In genomic region chr5:127320032-127320945, GRCh38 we compare ENCODE assay signal across 10 cellular contexts. TPM values are rescaled to one million over a fixed set of nuclear protein-coding genes. Genes with fewer than 3 reads are reported as not detected.
A peak's percentile ranks its signal among the peaks of the same experiment; 100 is the strongest.
DNase-seq lines count a peak whose midpoint lies in the region; ATAC-seq, FAIRE-seq and TF ChIP-seq lines count a peak whose summit lies in the region.
"Had no signal": no experiment of that assay in that cellular context is flagged by ENCODE, and none has a peak within 500 bp of the region (broad histone marks: within the 10 kb centered on the region; RNA-seq: fewer than 3 reads in every experiment).

No MANE protein-coding gene starts in this region.

- no peak overlapping the region for H3K27ac ChIP-seq in osteoblast (ENCODE audit: low read depth, low read length)
- H3K27ac ChIP-seq: 22Rv1, VCaP had no signal

- no peak for TF ChIP-seq CTCF in osteoblast (IDR thresholded peaks at IDR 0.05; ENCODE audit: extremely low read depth, low read depth, low read length)
- TF ChIP-seq CTCF in GM20000 (IDR thresholded peaks at IDR 0.05; ENCODE audit: extremely low read depth, missing control alignments) = no peak

- H3K36me3 ChIP-seq in osteoblast (ENCODE audit: insufficient read depth, low read length) = no peaks in the 10 kb centered on the region

- no peaks in the 10 kb centered on the region for H3K79me2 ChIP-seq in osteoblast (ENCODE audit: insufficient read depth, low read length)

- H2AFZ ChIP-seq in osteoblast (ENCODE audit: low read length) = peak overlapping the region; percentile 31

- H4K20me1 ChIP-seq in osteoblast (ENCODE audit: insufficient read depth, low read length) = no peaks in the 10 kb centered on the region

- ATAC-seq in HG02885 (IDR thresholded peaks at IDR 0.05; ENCODE audit: poor library complexity, unreplicated experiment) = peak; percentile 90

- H3K4me2 ChIP-seq in osteoblast (ENCODE audit: insufficient read depth, low read length) = no peak overlapping the region

- no peaks in the 10 kb centered on the region for H3K9me3 ChIP-seq in osteoblast (ENCODE audit: low read depth, low read length)

- H3K4me3 ChIP-seq in osteoblast (ENCODE audit: insufficient read depth, low read length) = no peak overlapping the region

- H3K27me3 ChIP-seq in osteoblast (ENCODE audit: insufficient read depth, low read length) = no peaks in the 10 kb centered on the region

- FAIRE-seq in RCC 7860 (lab: Jason Lieb, UNC) = peak; percentile 86

- peak; percentile 16 for DNase-seq in DMS53 (lab: John Stamatoyannopoulos, UW)
- DNase-seq in DMS53 treated with DMSO at 0.1 percent for 48 hours (lab: John Stamatoyannopoulos, UW; ENCODE audit: unreplicated experiment) = no peak
- peak; percentile 69 for DNase-seq in RCC 7860 (ENCODE audit: low spot score)
- no peak for DNase-seq in osteoblast (ENCODE audit: insufficient read length, low spot score, missing footprints)
- no peak for DNase-seq in hippocampal formation (lab: John Stamatoyannopoulos, UW)
- no peak for DNase-seq in GM20000 (ENCODE audit: low spot score)
- DNase-seq in AG20443 (ENCODE audit: low spot score) = no peak

- peaks cover 5% of the 10 kb centered on the region for H3K4me1 ChIP-seq in osteoblast (ENCODE audit: insufficient read depth, low read length)

RNA-seq across cellular contexts. Expression of gene MEGF10, which starts 29.7 kb away (rescaled TPM):
- 1.4 and 3.2 TPM in 2 replicates for total RNA-seq in osteoblast

Comparison
In these comparisons a context has a peak if more than half of its experiments do, and no peak if none do; other contexts are left out.
1. DNase-seq: peak in DMS53 (single experiment) and RCC 7860 (single experiment); none in DMS53 treated with DMSO at 0.1 percent for 48 hours (single experiment), osteoblast (single experiment), hippocampal formation (0 of 2), GM20000 (single experiment) and AG20443 (single experiment).